Comparison of ENCODE assay signal across 17 cellular contexts in genomic region chr1:179120736-179121135, GRCh38. TPM values are rescaled to one million over a fixed set of nuclear protein-coding genes. Genes with fewer than 3 reads are reported as not detected.
DNase-seq lines count a peak whose midpoint lies in the region; FAIRE-seq and TF ChIP-seq lines count a peak whose summit lies in the region.
"Had no signal": no experiment of that assay in that cellular context is flagged by ENCODE, and none has a peak within 500 bp of the region (broad histone marks: within the 10 kb centered on the region; RNA-seq: fewer than 3 reads in every experiment).

No MANE protein-coding gene starts in this region.

- H3K27me3 ChIP-seq in breast epithelium, result no peaks in the 10 kb centered on the region
- H3K27me3 ChIP-seq: BE2C had no signal

- no peaks in the 10 kb centered on the region for H3K9me3 ChIP-seq in breast epithelium
- H3K9me3 ChIP-seq: BE2C had no signal

- DNase-seq in MCF 10A (ENCODE audit: unreplicated experiment), result no peak
- no peak for DNase-seq in breast epithelium (ENCODE audit: low spot score in 2 of 2)
- no peak for DNase-seq in RWPE1 (ENCODE audit: low spot score)
- peak; percentile 18 for DNase-seq in fibroblast of villous mesenchyme (ENCODE audit: low read depth)
- no peak for DNase-seq in type B pancreatic cell (ENCODE audit: extremely low spot score, unreplicated experiment)
- no peak for DNase-seq in GM19240 (ENCODE audit: insufficient read length, low spot score)
- DNase-seq in stimulated activated CD4-positive, alpha-beta T cell treated with anti-CD3 and anti-CD28 coated beads, Interleukin-4, amount 100 ng/mL, for 4 hours, result no peak
- no peak for DNase-seq in HTR-8/SVneo (ENCODE audit: insufficient read length, low spot score)
- DNase-seq: COR-L47; NCI-H1417 treated with DMSO at 0.1 percent for 48 hours; NCI-H187 treated with DMSO at 0.1 percent for 48 hours; NCI-H345; NK-92 treated with Interleukin-12 subunit alpha and Interleukin-12 subunit beta, amount 100 ng/mL, for 24 hours; SHP77 treated with DMSO at 0.1 percent for 48 hours had no signal

- no peak for FAIRE-seq in HTR-8/SVneo (lab: Jason Lieb, UNC)
- FAIRE-seq: G401.6 had no signal

- POLR2A ChIA-PET in MCF 10A (lab: Yijun Ruan, JAX) (interaction anchor here (0.9 to 2.6 kb wide), 12 partner anchors 8 to 250 kb away, joined by 3 to 11 read pairs (median 6); partner anchors contain the start of gene TOR3A), RWPE1 (lab: Yijun Ruan, JAX; ENCODE audit: low non-redundant PET) (no interaction called here)

- no TSS peak for BruUV-seq in MCF 10A (replicated peaks; lab: Mats Ljungman, UMichigan)

- H3K36me3 Mint-ChIP-seq in MCF 10A (ENCODE audit: insufficient read depth, unreplicated experiment) (peaks cover 100% of the 10 kb centered on the region), type B pancreatic cell (peaks cover 23% of the 10 kb centered on the region)

- H3K27ac Mint-ChIP-seq in MCF 10A (ENCODE audit: low read depth, unreplicated experiment) (peak overlapping the region; percentile 82), type B pancreatic cell (peak overlapping the region; percentile 6)

- no peaks in the 10 kb centered on the region for H3K4me1 ChIP-seq in breast epithelium

- H3K27ac ChIP-seq in breast epithelium, result no peak overlapping the region
- H3K27ac ChIP-seq in RWPE1, result peak overlapping the region; percentile 24; the same call in 1 of the 2 replicates

- H3K9me3 Mint-ChIP-seq in MCF 10A (ENCODE audit: unreplicated experiment), result no peaks in the 10 kb centered on the region
- H3K9me3 Mint-ChIP-seq in type B pancreatic cell, result no peaks in the 10 kb centered on the region
- H3K9me3 Mint-ChIP-seq: CD4-positive, CD25-positive, alpha-beta regulatory T cell had no signal

- no peak for TF ChIP-seq POLR2A in breast epithelium (IDR thresholded peaks at IDR 0.05)

- H3K4me1 Mint-ChIP-seq in MCF 10A (ENCODE audit: insufficient read depth, unreplicated experiment), result peaks cover 18% of the 10 kb centered on the region
- peaks cover 10% of the 10 kb centered on the region for H3K4me1 Mint-ChIP-seq in type B pancreatic cell (ENCODE audit: unreplicated experiment)

- intact Hi-C loops in MCF 10A (cut with micrococcal nuclease), result loop anchor here (1.0 kb wide), 2 partner anchors 73 to 172 kb away; no protein-coding TSS in a partner anchor
- intact Hi-C loops in breast epithelium (cut with DNase I; ENCODE audit: low total_unique reads), result no loop called here

- no peaks in the 10 kb centered on the region for H3K36me3 ChIP-seq in breast epithelium

- no peak for TF ChIP-seq CTCF in MCF 10A (IDR thresholded peaks at IDR 0.05; ENCODE audit: unreplicated experiment)
- TF ChIP-seq CTCF in breast epithelium (IDR thresholded peaks at IDR 0.05), result no peak
- no peak for TF ChIP-seq CTCF in RWPE1 (conservative IDR thresholded peaks at IDR 0.05; ENCODE audit: low read depth)
- no peak for TF ChIP-seq CTCF in fibroblast of villous mesenchyme (IDR thresholded peaks at IDR 0.05; ENCODE audit: insufficient read depth, low read depth, low read length)
- TF ChIP-seq CTCF in type B pancreatic cell (conservative IDR thresholded peaks at IDR 0.05), result no peak

- H3K4me3 ChIP-seq in breast epithelium (no peak overlapping the region), fibroblast of villous mesenchyme (ENCODE audit: low read depth, low read length) (no peak overlapping the region)

- H3K4me3 Mint-ChIP-seq in MCF 10A (ENCODE audit: unreplicated experiment) (no peak overlapping the region), type B pancreatic cell (no peak overlapping the region)
- H3K4me3 Mint-ChIP-seq: CD4-positive, CD25-positive, alpha-beta regulatory T cell had no signal

- H3K27me3 Mint-ChIP-seq in MCF 10A (ENCODE audit: insufficient read depth, unreplicated experiment) (no peaks in the 10 kb centered on the region), type B pancreatic cell (no peaks in the 10 kb centered on the region)
- H3K27me3 Mint-ChIP-seq: CD4-positive, CD25-positive, alpha-beta regulatory T cell had no signal

- CTCF ChIA-PET in MCF 10A (lab: Yijun Ruan, JAX) (interaction anchor here (0.6 to 7.4 kb wide), 58 partner anchors 9 to 913 kb away, joined by 3 to 90 read pairs (median 6); partner anchors contain the start of genes ABL2, AXDND1, SOAT1 and TOR3A), RWPE1 (lab: Yijun Ruan, JAX) (interaction anchor here (0.5 to 1.7 kb wide), 7 partner anchors 8 to 247 kb away, joined by 3 to 5 read pairs (median 3); no protein-coding TSS in a partner anchor)

RNA-seq across cellular contexts. Expression of gene TOR3A, which starts 38.9 kb away (rescaled TPM):
- total RNA-seq in MCF 10A (2022) (24.9 and 31.3 TPM in 2 replicates), breast epithelium (10 to 100 TPM; 32.8 to 50.5 (median 35.6) TPM), fibroblast of villous mesenchyme (35.4 and 41.2 TPM in 2 replicates), type B pancreatic cell (ENCODE audit: low replicate concordance) (21.7 and 23.2 TPM in 2 replicates)
